Comparison of ENCODE assay signal across 1 cellular context in genomic region chr20:58911970-58912369, GRCh38.
TF ChIP-seq lines count a peak whose summit lies in the region.

No MANE protein-coding gene starts in this region.

TF ChIP-seq in GM23338, 12 proteins besides CTCF, POLR2A, EP300 and RAD21:
- TF ChIP-seq JUNB (IDR thresholded peaks at IDR 0.05; ENCODE audit: unreplicated experiment) (no peak), POLR2AphosphoS5 (IDR thresholded peaks at IDR 0.05; ENCODE audit: low read depth) (peak; percentile 45; the same call in 1 of the 2 replicates), REST (IDR thresholded peaks at IDR 0.05; ENCODE audit: unreplicated experiment) (no peak), STAT1 (IDR thresholded peaks at IDR 0.05; ENCODE audit: unreplicated experiment) (no peak), ZNF331 (CRISPR knock-in tag; IDR thresholded peaks at IDR 0.05; ENCODE audit: low read depth) (no peak), EZH2 (IDR thresholded peaks at IDR 0.05; ENCODE audit: low read depth, unreplicated experiment) (no peak), ZNF462 (CRISPR knock-in tag; IDR thresholded peaks at IDR 0.05) (no peak)
